ENCODE assay signal across 25 cellular contexts in genomic region chr17:32269377-32269776, GRCh38. TPM values are rescaled to one million over a fixed set of nuclear protein-coding genes. Genes with fewer than 3 reads are reported as not detected.
A peak's percentile ranks its signal among the peaks of the same experiment; 100 is the strongest.
DNase-seq lines count a peak whose midpoint lies in the region; FAIRE-seq and TF ChIP-seq lines count a peak whose summit lies in the region.
"Had no signal": no experiment of that assay in that cellular context is flagged by ENCODE, and none has a peak within 500 bp of the region (broad histone marks: within the 10 kb centered on the region; RNA-seq: fewer than 3 reads in every experiment).

No MANE protein-coding gene starts in this region.

- DNase-seq in M059J (ENCODE audit: low read depth): peak; percentile 57
- peak; percentile 28 for DNase-seq in SW480 (ENCODE audit: low spot score)
- peak; percentile 65 for DNase-seq in left ventricle myocardium inferior
- peak in 8 of 10 donors; percentile 39 to 94 (median 69) for DNase-seq in posterior cingulate gyrus
- DNase-seq in putamen (ENCODE audit: low spot score): no peak
- DNase-seq in NCI-H187 (lab: John Stamatoyannopoulos, UW): no peak
- DNase-seq in urothelium cell line (ENCODE audit: low spot score): no peak
- DNase-seq: activated gamma-delta T cell; COR-L47; dermis blood vessel endothelial cell; HFFc6; hippocampal formation; NCI-H1436; NCI-H2171 treated with DMSO at 0.1 percent for 48 hours; NCI-H748 treated with DMSO at 0.1 percent for 48 hours; pancreas; PC-9; stimulated activated CD4-positive, alpha-beta T cell treated with anti-CD3 and anti-CD28 coated beads, Interleukin-1b, Interleukin-23, amount 100 ng/mL, for 48 hours; stimulated activated naive CD4-positive, alpha-beta T cell; trophoblast cell had no signal

- intact Hi-C loops in left ventricle myocardium inferior (cut with micrococcal nuclease) (no loop called here), posterior cingulate gyrus (cut with DNase I) (no loop called here)

- no peak overlapping the region for H3K4me3 ChIP-seq in left ventricle myocardium inferior
- H3K4me3 ChIP-seq: pancreas, PC-9 had no signal

- FAIRE-seq in urothelium cell line (lab: Jason Lieb, UNC): no peak
- FAIRE-seq: bronchial epithelial cell, GM18507, islet of Langerhans, pancreas had no signal

- no peaks in the 10 kb centered on the region for H3K9me3 ChIP-seq in left ventricle myocardium inferior (replicated peaks)
- H3K9me3 ChIP-seq: pancreas had no signal

- no peak for TF ChIP-seq CTCF in left ventricle myocardium inferior (IDR thresholded peaks at IDR 0.05; ENCODE audit: borderline replicate concordance)

- H3K36me3 ChIP-seq in left ventricle myocardium inferior: no peaks in the 10 kb centered on the region
- H3K36me3 ChIP-seq: pancreas had no signal

- H3K27ac ChIP-seq in left ventricle myocardium inferior (replicated peaks): peak overlapping the region; percentile 50
- H3K27ac ChIP-seq: pancreas, PC-9 had no signal

- peaks cover 66% of the 10 kb centered on the region for H3K27me3 ChIP-seq in left ventricle myocardium inferior (ENCODE audit: low read depth)
- H3K27me3 ChIP-seq: pancreas had no signal

- peaks cover 30% of the 10 kb centered on the region for H3K4me1 ChIP-seq in left ventricle myocardium inferior

RNA-seq across cellular contexts. Expression of gene RHBDL3, which starts 3.7 kb away (rescaled TPM):
- 0.02 and 0.30 TPM in 2 replicates for total RNA-seq in M059J (2014; rRNA removed; shearing (Covaris generic))
- 4.7 TPM for total RNA-seq in left ventricle myocardium inferior
- total RNA-seq: bronchial epithelial cell, dermis blood vessel endothelial cell, fibroblast of villous mesenchyme, lung microvascular endothelial cell, PC-9 had no signal

Comparison
In these comparisons a context has a peak if more than half of its experiments do, and no peak if none do; other contexts are left out.
1. DNase-seq: peak in M059J (single experiment), SW480 (single experiment), left ventricle myocardium inferior (single experiment) and posterior cingulate gyrus (8 of 10); none in putamen (single experiment), NCI-H187 (0 of 2) and urothelium cell line (single experiment).